ENCODE assay signal across 8 cellular contexts in genomic region chr13:98576963-98577822, GRCh38. TPM values are rescaled to one million over a fixed set of nuclear protein-coding genes. Genes with fewer than 3 reads are reported as not detected.
DNase-seq lines count a peak whose midpoint lies in the region; ATAC-seq and TF ChIP-seq lines count a peak whose summit lies in the region.

Gene STK24, minus strand, starts transcription at chr13:98577107. Its CDS starts 321 bp downstream, at chr13:98576786.

- H3K36me3 ChIP-seq in HUES64 (ENCODE audit: insufficient read depth, low read length) (no peaks in the 10 kb centered on the region), SU-DHL-6 (ENCODE audit: low read length) (0 out of 2 replicates have a peak, but pooled peaks cover 3% of the 10 kb centered on the region), heart right ventricle (no peaks in the 10 kb centered on the region)

- H3K27ac ChIP-seq in HUES64 (ENCODE audit: low read depth, low read length) (peak within 1 kb of the TSS; percentile 95), SU-DHL-6 (ENCODE audit: low read depth, low read length) (no peak within 1 kb of the TSS), heart right ventricle (peak within 1 kb of the TSS; percentile 96 to 99 (median 98))

- H3K4me3 ChIP-seq in HUES64 (ENCODE audit: low read length) = peak within 1 kb of the TSS; percentile 80
- H3K4me3 ChIP-seq in SU-DHL-6 (ENCODE audit: insufficient read depth, low read length, poor library complexity, severe bottlenecking) = peak within 1 kb of the TSS; percentile 82
- H3K4me3 ChIP-seq in heart right ventricle = peak within 1 kb of the TSS; percentile 73 to 99 (median 94)

- intact Hi-C loops in heart right ventricle (cut with DNase I) = loop anchor here in 9 of 10 donors (2.0 to 10.0 kb wide), 12 partner anchors 70 to 132 kb away; no protein-coding TSS in a partner anchor
- intact Hi-C loops in posterior cingulate gyrus (cut with DNase I) = loop anchor here (5.0 to 10.0 kb wide), 4 partner anchors 62 to 600 kb away; no protein-coding TSS in a partner anchor

- H4K20me1 ChIP-seq in SU-DHL-6 (ENCODE audit: low read depth, low read length) = peaks cover 26% of the 10 kb centered on the region

- peaks cover 35% of the 10 kb centered on the region for H3K4me1 ChIP-seq in HUES64 (ENCODE audit: insufficient read depth, low read length)
- peaks cover 7 to 74% (median 39%) of the 10 kb centered on the region in 9 donors for H3K4me1 ChIP-seq in heart right ventricle

- H2AFZ ChIP-seq in SU-DHL-6 (ENCODE audit: low read depth, low read length, severe bottlenecking) = peak within 1 kb of the TSS; percentile 80

- ATAC-seq in GM21447 (IDR thresholded peaks at IDR 0.05; ENCODE audit: unreplicated experiment) (peak; percentile 52), heart right ventricle (peak; percentile 71 to 86 (median 78))

- H3K9ac ChIP-seq in HUES64 (ENCODE audit: low read depth, low read length) (peak within 1 kb of the TSS; percentile 93), SU-DHL-6 (ENCODE audit: low read length) (peak within 1 kb of the TSS; percentile 76)

- H3K79me2 ChIP-seq in SU-DHL-6 (ENCODE audit: insufficient read depth, low read length) = peaks cover 40% of the 10 kb centered on the region

- DNase-seq in ELR (ENCODE audit: low read depth) (peak; percentile 83), amniotic stem cell (lab: John Stamatoyannopoulos, UW) (peak; percentile 37), heart right ventricle (peak; percentile 69 to 81), posterior cingulate gyrus (peak in 8 of 10 donors; percentile 28 to 93 (median 40)), NCI-H1694 (lab: John Stamatoyannopoulos, UW) (no peak)

- H3K9me3 ChIP-seq in HUES64 (ENCODE audit: insufficient read depth, low read depth, low read length) (no peaks in the 10 kb centered on the region), SU-DHL-6 (ENCODE audit: insufficient read depth, low read length) (no peaks in the 10 kb centered on the region), heart right ventricle (no peaks in the 10 kb centered on the region)

- TF ChIP-seq CTCF in SU-DHL-6 (IDR thresholded peaks at IDR 0.05; ENCODE audit: insufficient read depth, low read length, poor library complexity, severe bottlenecking) (no peak), heart right ventricle (IDR thresholded peaks at IDR 0.05) (no peak)

- peak within 1 kb of the TSS; percentile 87 for H3K4me2 ChIP-seq in SU-DHL-6 (ENCODE audit: low read depth, low read length, poor library complexity, severe bottlenecking)

- WGBS in HUES64 = under 1% methylated on average over 102 of the region's 102 CpGs
- WGBS in heart right ventricle, 2 donors = 1% methylated on average over 82 to 89 of the region's 102 CpGs

- H3K27me3 ChIP-seq in HUES64 (ENCODE audit: insufficient read depth, low read length) = no peaks in the 10 kb centered on the region
- H3K27me3 ChIP-seq in SU-DHL-6 (ENCODE audit: low read length) = no peaks in the 10 kb centered on the region
- H3K27me3 ChIP-seq in heart right ventricle = no peaks in the 10 kb centered on the region

- no peaks in the 10 kb centered on the region for H3K9me2 ChIP-seq in SU-DHL-6 (replicated peaks; ENCODE audit: insufficient read depth, low read length)

- H3F3A ChIP-seq in SU-DHL-6 (ENCODE audit: insufficient read depth) = peaks cover 20% of the 10 kb centered on the region

RNA-seq across cellular contexts. Expression of gene STK24, which starts in this region (rescaled TPM):
- 100 TPM for polyA plus RNA-seq in HUES64 (2013, experiment 1 of 2)
- 131 TPM for polyA plus RNA-seq in HUES64 (2013, experiment 2 of 2)
- total RNA-seq in heart right ventricle = 10 to 100 TPM; 52.0 to 72.9 (median 63.2) TPM
- 10 to 100 TPM; 20.8 to 39.7 TPM for polyA plus RNA-seq in heart right ventricle
